In the genomic region with DNA sequence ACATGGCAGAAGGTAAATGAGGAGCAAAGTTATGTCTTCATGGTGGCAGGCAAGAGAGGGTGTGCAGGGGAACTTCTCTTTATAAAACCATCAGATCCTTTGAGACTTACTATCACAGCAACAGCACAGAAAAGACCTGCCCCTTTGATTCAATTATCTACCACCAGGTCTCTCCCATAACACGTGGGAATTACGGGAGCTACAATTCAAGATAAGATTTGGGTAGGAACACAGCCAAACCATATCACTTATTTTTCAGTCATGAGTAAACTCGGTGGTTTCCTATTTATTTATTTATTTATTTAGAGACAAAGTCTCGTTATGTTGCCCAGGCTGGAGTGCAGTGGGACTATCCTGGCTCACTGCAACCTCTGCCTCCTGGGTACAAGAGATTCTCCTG, we compare ENCODE assay signal across 23 cellular contexts. TPM values are rescaled to one million over a fixed set of nuclear protein-coding genes. Genes with fewer than 3 reads are reported as not detected.
"Had no signal": no experiment of that assay in that cellular context is flagged by ENCODE, and none has a peak within 500 bp of the region (broad histone marks: within the 10 kb centered on the region; RNA-seq: fewer than 3 reads in every experiment).

No MANE protein-coding gene starts in this region.

- H2AFZ ChIP-seq: parathyroid adenoma had no signal

- H3K9me3 ChIP-seq: heart right ventricle, mucosa of descending colon, psoas muscle had no signal

- H3K27ac ChIP-seq: dorsolateral prefrontal cortex, gastrocnemius medialis, parathyroid adenoma, psoas muscle had no signal

- H3K36me3 ChIP-seq: gastrocnemius medialis, heart right ventricle had no signal

- H3K27me3 ChIP-seq: gastrocnemius medialis, heart right ventricle had no signal

- H3K4me3 ChIP-seq: dorsolateral prefrontal cortex, gastrocnemius medialis, heart right ventricle, mucosa of descending colon, psoas muscle had no signal

- H3K4me1 ChIP-seq: gastrocnemius medialis, parathyroid adenoma, psoas muscle had no signal

- H3K9ac ChIP-seq: parathyroid adenoma had no signal

- H3K79me2 ChIP-seq: parathyroid adenoma had no signal

- DNase-seq: central memory CD4-positive, alpha-beta T cell; cortex of kidney; dorsolateral prefrontal cortex; effector CD8-positive, alpha-beta T cell; gastrocnemius medialis; heart right ventricle; immature natural killer cell; left cardiac atrium; left ventricle myocardium superior; mucosa of descending colon; naive thymus-derived CD8-positive, alpha-beta T cell; psoas muscle; retina; stimulated activated CD4-positive, alpha-beta T cell treated with anti-CD3 and anti-CD28 coated beads, Interleukin-2, amount 100 ng/mL, for 24 hours; stimulated activated naive CD4-positive, alpha-beta T cell treated with Interleukin-2 at 50 U/mL for 16 hours; trophoblast cell had no signal

RNA-seq across cellular contexts. Expression of gene CXCL1, which starts 22.1 kb away (rescaled TPM):
- total RNA-seq: naive thymus-derived CD8-positive, alpha-beta T cell had no signal

RNA-seq across cellular contexts. Expression of gene PF4V1, which starts 38.2 kb away (rescaled TPM):
- total RNA-seq: dorsolateral prefrontal cortex; fibroblast of lung; fibroblast of villous mesenchyme; gastrocnemius medialis; heart right ventricle; left cardiac atrium; left ventricle myocardium superior; lung microvascular endothelial cell; mucosa of descending colon; naive thymus-derived CD8-positive, alpha-beta T cell; psoas muscle; sciatic nerve; skeletal muscle tissue; urinary bladder had no signal

RNA-seq across cellular contexts. Expression of gene CXCL6, which starts 54.8 kb away (rescaled TPM):
- total RNA-seq: naive thymus-derived CD8-positive, alpha-beta T cell; skeletal muscle tissue had no signal
